Comparison of ENCODE assay signal across 7 cellular contexts in the genomic region with DNA sequence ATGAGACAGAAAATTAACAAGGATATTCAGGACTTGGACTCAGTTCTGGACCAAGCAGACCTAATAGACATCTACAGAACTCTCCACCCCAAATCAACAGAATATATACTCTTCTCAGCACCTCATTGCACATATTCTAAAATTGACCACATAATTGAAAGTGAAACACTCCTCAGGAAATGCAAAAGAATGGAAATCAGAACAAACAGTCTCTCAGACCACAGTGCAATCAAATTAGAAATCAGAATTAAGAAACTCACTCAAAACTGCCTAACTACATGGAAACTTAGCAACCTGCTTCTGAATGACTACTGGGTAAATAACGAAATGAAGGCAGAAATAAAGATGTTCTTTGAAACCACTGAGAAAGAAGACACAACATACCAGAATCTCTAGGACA.
DNase-seq lines count a peak whose midpoint lies in the region; ATAC-seq, FAIRE-seq and TF ChIP-seq lines count a peak whose summit lies in the region.
"Not testable (repeated sequence)": the region's sequence is repeated elsewhere in the genome, so short reads cannot be mapped to it uniquely, and the experiment has no call there.

No MANE protein-coding gene starts in this region.

- H3K4me2 ChIP-seq in BLaER1 (peak overlapping the region; percentile 43; the same call in 1 of the 2 replicates), KMS-11 (peak overlapping the region; percentile 37; the same call in 1 of the 2 replicates)
- H3K4me2 ChIP-seq in GM12878 (ENCODE audit: control insufficient read depth, insufficient read depth), result not testable (repeated sequence)

- TF ChIP-seq RAD21 in GM12878 (IDR thresholded peaks at IDR 0.05; ENCODE audit: insufficient read depth, low read depth, low read length), result not testable (repeated sequence)

- H2AFZ ChIP-seq in KMS-11 (ENCODE audit: low read depth); GM12878 (ENCODE audit: control insufficient read depth, low read depth, low read length): not testable (repeated sequence)

- CTCF ChIA-PET in activated CD4-positive, alpha-beta T cell treated with anti-CD3 and anti-CD28 coated beads, Interleukin-2, amount 10 ng/mL, durations not matched to agents 7 days and 5 days (lab: Charles Lee); activated naive CD4-positive, alpha-beta T cell treated with anti-CD3 and anti-CD28 coated beads, Interleukin-2, amount 10 ng/mL, durations not matched to agents 7 days and 5 days (lab: Charles Lee): not testable (repeated sequence)
- CTCF ChIA-PET in GM12878 (lab: Yijun Ruan, JAX), result interaction anchor here (1.2 kb wide), 1 partner anchor 17 kb away, joined by 3 read pairs; no protein-coding TSS in a partner anchor

- H3K9ac ChIP-seq in BLaER1; KMS-11; GM12878 (ENCODE audit: control insufficient read depth, insufficient read depth, low read length): not testable (repeated sequence)

- WGBS in GM12878 (ENCODE audit: insufficient coverage, insufficient replicate concordance, low lambda C conversion rate, missing lambda C conversion rate), result 0% methylated on average over 1 of the region's 1 CpG

- peaks cover 12% of the 10 kb centered on the region for H3K4me1 ChIP-seq in BLaER1
- H3K4me1 ChIP-seq in KMS-11 (ENCODE audit: low read depth, poor library complexity, severe bottlenecking), result peaks cover 16% of the 10 kb centered on the region
- H3K4me1 ChIP-seq in GM12878 (ENCODE audit: control insufficient read depth, insufficient read depth, low read length), result not testable (repeated sequence)

- H3K4me3 ChIP-seq in BLaER1; KMS-11 (IDR thresholded peaks at IDR 0.05; ENCODE audit: insufficient read depth, low read depth, low read length): not testable (repeated sequence)
- H3K4me3 ChIP-seq in GM12878, result peak overlapping the region; percentile 24; the same call in 1 of the 2 replicates

- H4K20me1 ChIP-seq in BLaER1; KMS-11 (ENCODE audit: insufficient read depth); GM12878 (ENCODE audit: control insufficient read depth, insufficient read depth): not testable (repeated sequence)

- H3K79me2 ChIP-seq in KMS-11 (ENCODE audit: insufficient read depth, low read depth); GM12878 (ENCODE audit: control insufficient read depth, insufficient read depth, low read length): not testable (repeated sequence)

- FAIRE-seq in GM12878 (lab: Jason Lieb, UNC), result peak; percentile 95

- TF ChIP-seq CTCF in KMS-11 (conservative IDR thresholded peaks at IDR 0.05; ENCODE audit: low read depth, low read length); GM12878 (IDR thresholded peaks at IDR 0.05 in 2 of 3, conservative IDR thresholded peaks at IDR 0.05 in 1 of 3; ENCODE audit: control insufficient read depth in 2 of 3, extremely low read depth in 1 of 3, insufficient read depth in 1 of 3, low read depth in 3 of 3, low read length in 3 of 3); natural killer cell (IDR thresholded peaks at IDR 0.05): not testable (repeated sequence)

- ATAC-seq in GM12878, natural killer cell: not testable (repeated sequence)

- H3K36me3 ChIP-seq in BLaER1; KMS-11 (ENCODE audit: insufficient read depth); GM12878 (ENCODE audit: control insufficient read depth in 2 of 2, insufficient read depth in 2 of 2, low read length in 1 of 2): not testable (repeated sequence)

- BruUV-seq in GM12878 (replicated peaks; lab: Mats Ljungman, UMichigan), result not testable (repeated sequence)

- DNase-seq in T-helper 2 cell treated with Interferon-gamma antibody and Interleukin-4, amounts not matched to agents 5 μg/mL and 100 μg/mL, for 36 hours (ENCODE audit: low spot score); activated CD4-positive, alpha-beta T cell treated with anti-CD3 and anti-CD28 coated beads, Interleukin-2, amount 10 ng/mL, durations not matched to agents 7 days and 5 days; activated naive CD4-positive, alpha-beta T cell treated with anti-CD3 and anti-CD28 coated beads, Interleukin-2, amount 10 ng/mL, durations not matched to agents 7 days and 5 days; GM12878 (ENCODE audit: low read depth, low spot score); natural killer cell: not testable (repeated sequence)

- RAD21 ChIA-PET in GM12878 (lab: Charles Lee; ENCODE audit: unreplicated experiment), result not testable (repeated sequence)

- peak overlapping the region; percentile 18 for H3K4me3 Mint-ChIP-seq in T-helper 2 cell treated with Interferon-gamma antibody and Interleukin-4, amounts not matched to agents 5 μg/mL and 100 μg/mL, for 36 hours
- not testable (repeated sequence) for H3K4me3 Mint-ChIP-seq in activated CD4-positive, alpha-beta T cell treated with anti-CD3 and anti-CD28 coated beads, Interleukin-2, amount 10 ng/mL, durations not matched to agents 7 days and 5 days; activated naive CD4-positive, alpha-beta T cell treated with anti-CD3 and anti-CD28 coated beads, Interleukin-2, amount 10 ng/mL, durations not matched to agents 7 days and 5 days
- H3K4me3 Mint-ChIP-seq in natural killer cell, result peak overlapping the region; percentile 1

- not testable (repeated sequence) for H3K27me3 ChIP-seq in BLaER1; KMS-11 (ENCODE audit: insufficient read depth, low read depth); GM12878 (replicated peaks in 1 of 2; ENCODE audit: control insufficient read depth in 2 of 2, insufficient read depth in 2 of 2, low read length in 1 of 2)

- peak overlapping the region; percentile 43 for H3K27ac Mint-ChIP-seq in T-helper 2 cell treated with Interferon-gamma antibody and Interleukin-4, amounts not matched to agents 5 μg/mL and 100 μg/mL, for 36 hours
- peak overlapping the region; percentile 1 for H3K27ac Mint-ChIP-seq in activated CD4-positive, alpha-beta T cell treated with anti-CD3 and anti-CD28 coated beads, Interleukin-2, amount 10 ng/mL, durations not matched to agents 7 days and 5 days
- H3K27ac Mint-ChIP-seq in activated naive CD4-positive, alpha-beta T cell treated with anti-CD3 and anti-CD28 coated beads, Interleukin-2, amount 10 ng/mL, durations not matched to agents 7 days and 5 days, result peak overlapping the region; percentile 0
- H3K27ac Mint-ChIP-seq in natural killer cell, result not testable (repeated sequence)

- not testable (repeated sequence) for H3K27ac ChIP-seq in BLaER1; KMS-11; GM12878 (ENCODE audit: control insufficient read depth, insufficient read depth)

- POLR2A ChIA-PET in activated CD4-positive, alpha-beta T cell treated with anti-CD3 and anti-CD28 coated beads, Interleukin-2, amount 10 ng/mL, durations not matched to agents 7 days and 5 days (lab: Charles Lee); GM12878 (lab: Charles Lee): not testable (repeated sequence)

- in situ Hi-C loops in GM12878 (cut with MboI), result not testable (repeated sequence)

- intact Hi-C loops in GM12878 (cut with micrococcal nuclease; ENCODE audit: unreplicated experiment), result loop anchor here (5.0 kb wide), 1 partner anchor 144 kb away; no protein-coding TSS in a partner anchor
- intact Hi-C loops in natural killer cell (cut with micrococcal nuclease), result not testable (repeated sequence)

- not testable (repeated sequence) for H3K27me3 Mint-ChIP-seq in T-helper 2 cell treated with Interferon-gamma antibody and Interleukin-4, amounts not matched to agents 5 μg/mL and 100 μg/mL, for 36 hours (ENCODE audit: low read depth); activated CD4-positive, alpha-beta T cell treated with anti-CD3 and anti-CD28 coated beads, Interleukin-2, amount 10 ng/mL, durations not matched to agents 7 days and 5 days; activated naive CD4-positive, alpha-beta T cell treated with anti-CD3 and anti-CD28 coated beads, Interleukin-2, amount 10 ng/mL, durations not matched to agents 7 days and 5 days; natural killer cell (ENCODE audit: low read depth in 2 of 2)

- not testable (repeated sequence) for TF ChIP-seq EP300 in GM12878 (IDR thresholded peaks at IDR 0.05; ENCODE audit: borderline replicate concordance in 1 of 2, control insufficient read depth in 1 of 2, low read depth in 2 of 2, low read length in 2 of 2)

- H3K9me3 Mint-ChIP-seq in T-helper 2 cell treated with Interferon-gamma antibody and Interleukin-4, amounts not matched to agents 5 μg/mL and 100 μg/mL, for 36 hours, result peaks cover 24% of the 10 kb centered on the region
- H3K9me3 Mint-ChIP-seq in activated CD4-positive, alpha-beta T cell treated with anti-CD3 and anti-CD28 coated beads, Interleukin-2, amount 10 ng/mL, durations not matched to agents 7 days and 5 days, result peaks cover 26% of the 10 kb centered on the region
- peaks cover 21% of the 10 kb centered on the region for H3K9me3 Mint-ChIP-seq in activated naive CD4-positive, alpha-beta T cell treated with anti-CD3 and anti-CD28 coated beads, Interleukin-2, amount 10 ng/mL, durations not matched to agents 7 days and 5 days
- not testable (repeated sequence) for H3K9me3 Mint-ChIP-seq in natural killer cell

- peaks cover 14% of the 10 kb centered on the region for H3K4me1 Mint-ChIP-seq in T-helper 2 cell treated with Interferon-gamma antibody and Interleukin-4, amounts not matched to agents 5 μg/mL and 100 μg/mL, for 36 hours (ENCODE audit: low read depth)
- H3K4me1 Mint-ChIP-seq in activated CD4-positive, alpha-beta T cell treated with anti-CD3 and anti-CD28 coated beads, Interleukin-2, amount 10 ng/mL, durations not matched to agents 7 days and 5 days, result peaks cover 23% of the 10 kb centered on the region
- H3K4me1 Mint-ChIP-seq in activated naive CD4-positive, alpha-beta T cell treated with anti-CD3 and anti-CD28 coated beads, Interleukin-2, amount 10 ng/mL, durations not matched to agents 7 days and 5 days, result peaks cover 23% of the 10 kb centered on the region
- peaks cover 19 to 23% of the 10 kb centered on the region in 2 donors for H3K4me1 Mint-ChIP-seq in natural killer cell

- not testable (repeated sequence) for TF ChIP-seq POLR2A in GM12878 (IDR thresholded peaks at IDR 0.05; ENCODE audit: low read depth, low read length)

- SMC1A ChIA-PET in GM12878 (lab: Charles Lee; ENCODE audit: uncharacterized antibody, unreplicated experiment), result not testable (repeated sequence)

- H3K36me3 Mint-ChIP-seq in T-helper 2 cell treated with Interferon-gamma antibody and Interleukin-4, amounts not matched to agents 5 μg/mL and 100 μg/mL, for 36 hours (ENCODE audit: low read depth); activated naive CD4-positive, alpha-beta T cell treated with anti-CD3 and anti-CD28 coated beads, Interleukin-2, amount 10 ng/mL, durations not matched to agents 7 days and 5 days; natural killer cell: not testable (repeated sequence)
- peaks cover 35% of the 10 kb centered on the region for H3K36me3 Mint-ChIP-seq in activated CD4-positive, alpha-beta T cell treated with anti-CD3 and anti-CD28 coated beads, Interleukin-2, amount 10 ng/mL, durations not matched to agents 7 days and 5 days (ENCODE audit: low read depth)

- H3K9me3 ChIP-seq in BLaER1, result peaks cover 55% of the 10 kb centered on the region
- not testable (repeated sequence) for H3K9me3 ChIP-seq in GM12878 (replicated peaks; ENCODE audit: control insufficient read depth, insufficient read depth, low read length)
